23 cellular contexts compared by ENCODE assay signal in the genomic region with DNA sequence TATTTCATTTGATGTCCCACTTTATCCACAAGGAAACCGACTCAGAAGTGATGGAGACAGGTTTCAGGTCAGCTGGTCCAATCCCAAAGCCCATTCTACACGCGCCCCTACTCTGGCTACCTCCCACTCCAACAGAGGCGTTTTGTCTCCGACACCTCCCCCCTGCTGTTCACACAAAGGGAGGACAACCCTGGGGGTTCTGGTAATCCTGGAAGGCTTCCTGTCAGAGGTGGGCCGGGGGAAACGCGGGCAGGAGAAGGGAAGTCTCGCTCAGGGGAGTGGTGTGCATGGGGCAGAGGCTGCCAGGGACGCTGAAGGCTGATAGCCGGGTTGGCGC. TPM values are rescaled to one million over a fixed set of nuclear protein-coding genes. Genes with fewer than 3 reads are reported as not detected.
A peak's percentile ranks its signal among the peaks of the same experiment; 100 is the strongest.
DNase-seq lines count a peak whose midpoint lies in the region; ATAC-seq and TF ChIP-seq lines count a peak whose summit lies in the region.
"Had no signal": no experiment of that assay in that cellular context is flagged by ENCODE, and none has a peak within 500 bp of the region (broad histone marks: within the 10 kb centered on the region; RNA-seq: fewer than 3 reads in every experiment).

No MANE protein-coding gene starts in this region.

- peaks cover 1% of the 10 kb centered on the region for H3K27me3 ChIP-seq in mammary epithelial cell (ENCODE audit: insufficient read depth, low read length)
- no peaks in the 10 kb centered on the region for H3K27me3 ChIP-seq in breast epithelium
- H3K27me3 ChIP-seq in iPS DF 6.9 (ENCODE audit: control insufficient read depth, insufficient read depth, low read length): no peaks in the 10 kb centered on the region
- no peaks in the 10 kb centered on the region for H3K27me3 ChIP-seq in testis
- H3K27me3 ChIP-seq: pancreas, right atrium auricular region had no signal

- H2AFZ ChIP-seq in mammary epithelial cell (ENCODE audit: low read depth, low read length): peak overlapping the region; percentile 27

- BruUV-seq in mammary epithelial cell (replicated peaks; lab: Mats Ljungman, UMichigan): no TSS peak

- dilution Hi-C loops in mammary epithelial cell (cut with HindIII; ENCODE audit: low sequenced_read_pairs): no loop called here

- ATAC-seq in WTC11 (peak; percentile 21), GM21515 (IDR thresholded peaks at IDR 0.05; ENCODE audit: unreplicated experiment) (no peak), GM18873 (IDR thresholded peaks at IDR 0.05; ENCODE audit: low FRiP score, unreplicated experiment) (no peak)

- peaks cover 14% of the 10 kb centered on the region; the same call in 1 of the 2 replicates for H3K36me3 Mint-ChIP-seq in WTC11
- H3K36me3 Mint-ChIP-seq: naive B cell; stimulated activated effector memory CD8-positive, alpha-beta T cell treated with anti-CD3 and anti-CD28 coated beads, Interleukin-12 subunit alpha, Interleukin-12 subunit beta, amount 100 ng/mL, for 72 hours had no signal

- H3K4me3 ChIP-seq in mammary epithelial cell (replicated peaks in 1 of 3; ENCODE audit: insufficient read depth in 1 of 3, low read depth in 2 of 3, low read length in 3 of 3): no peak overlapping the region
- H3K4me3 ChIP-seq in breast epithelium: no peak overlapping the region
- peak overlapping the region; percentile 14; the same call in 1 of the 2 replicates for H3K4me3 ChIP-seq in iPS DF 6.9 (ENCODE audit: low read length)
- peak overlapping the region; percentile 8 to 51 for H3K4me3 ChIP-seq in testis

- H3K4me3 Mint-ChIP-seq in WTC11: peak overlapping the region; percentile 66
- H3K4me3 Mint-ChIP-seq: activated CD4-positive, alpha-beta T cell treated with anti-CD3 and anti-CD28 coated beads, Interleukin-2, amount 10 ng/mL, durations not matched to agents 7 days and 5 days; activated naive CD4-positive, alpha-beta T cell treated with anti-CD3 and anti-CD28 coated beads for 36 hours; activated T-cell treated with anti-CD3 and anti-CD28 coated beads, Interleukin-2, amount 50 U/mL, for 72 hours; stimulated activated effector memory CD8-positive, alpha-beta T cell treated with anti-CD3 and anti-CD28 coated beads, Interleukin-12 subunit alpha, Interleukin-12 subunit beta, amount 100 ng/mL, for 72 hours; T-helper 2 cell treated with Interferon-gamma antibody and Interleukin-4, amounts not matched to agents 5 μg/mL and 100 μg/mL, for 36 hours had no signal

- CTCF ChIA-PET in mammary epithelial cell (lab: Charles Lee; ENCODE audit: low non-redundant PET): no interaction called here
- CTCF ChIA-PET in WTC11 (lab: Charles Lee): interaction anchor here (0.6 to 8.6 kb wide), 23 partner anchors 9 to 598 kb away, joined by 3 to 449 read pairs (median 5); a partner anchor contains a TSS

- H3K4me1 ChIP-seq in mammary epithelial cell (ENCODE audit: insufficient read depth, low read length) (peaks cover 20% of the 10 kb centered on the region), breast epithelium (peaks cover 0 to 4% of the 10 kb centered on the region in 2 donors), iPS DF 6.9 (ENCODE audit: control insufficient read depth, insufficient read depth, low read length) (peaks cover 4% of the 10 kb centered on the region; the same call in 1 of the 2 replicates), testis (peaks cover 9% of the 10 kb centered on the region)

- in situ Hi-C loops in mammary epithelial cell (cut with MboI; ENCODE audit: low sequenced_read_pairs in 2 of 2): loop anchor here in 1 of 2 donors (25.0 kb wide), 1 partner anchor 593 kb away; no protein-coding TSS in a partner anchor

- H3K79me2 ChIP-seq in mammary epithelial cell (ENCODE audit: insufficient read depth, low read length): no peaks in the 10 kb centered on the region

- H3K36me3 ChIP-seq in mammary epithelial cell (ENCODE audit: insufficient read depth, low read length) (no peaks in the 10 kb centered on the region), breast epithelium (no peaks in the 10 kb centered on the region), iPS DF 6.9 (ENCODE audit: control insufficient read depth, insufficient read depth, low read length) (no peaks in the 10 kb centered on the region), testis (ENCODE audit: low read depth, missing control alignments) (no peaks in the 10 kb centered on the region)
- H3K36me3 ChIP-seq: pancreas, right atrium auricular region, WERI-Rb-1 had no signal

- H3K27me3 Mint-ChIP-seq in WTC11 (ENCODE audit: low read depth): peaks cover 12% of the 10 kb centered on the region; the same call in 1 of the 2 replicates

- TF ChIP-seq CTCF in mammary epithelial cell (conservative IDR thresholded peaks at IDR 0.05 in 1 of 2, IDR thresholded peaks at IDR 0.05 in 1 of 2; ENCODE audit: extremely low read depth in 1 of 2, insufficient read depth in 1 of 2, low read depth in 1 of 2, low read length in 2 of 2): no peak
- no peak for TF ChIP-seq CTCF in breast epithelium (IDR thresholded peaks at IDR 0.05)
- no peak for TF ChIP-seq CTCF in WTC11 (IDR thresholded peaks at IDR 0.05)
- no peak for TF ChIP-seq CTCF in testis (IDR thresholded peaks at IDR 0.05)

- no peak overlapping the region for H3K27ac Mint-ChIP-seq in WTC11
- H3K27ac Mint-ChIP-seq: activated CD4-positive, alpha-beta T cell treated with anti-CD3 and anti-CD28 coated beads, Interleukin-2, amount 10 ng/mL, durations not matched to agents 7 days and 5 days; activated naive CD4-positive, alpha-beta T cell treated with anti-CD3 and anti-CD28 coated beads for 36 hours; activated T-cell treated with anti-CD3 and anti-CD28 coated beads, Interleukin-2, amount 50 U/mL, for 72 hours; stimulated activated effector memory CD8-positive, alpha-beta T cell treated with anti-CD3 and anti-CD28 coated beads, Interleukin-12 subunit alpha, Interleukin-12 subunit beta, amount 100 ng/mL, for 72 hours; T-helper 2 cell treated with Interferon-gamma antibody and Interleukin-4, amounts not matched to agents 5 μg/mL and 100 μg/mL, for 36 hours had no signal

- H3K9me3 ChIP-seq in mammary epithelial cell (replicated peaks; ENCODE audit: insufficient read depth, low read length) (no peaks in the 10 kb centered on the region), breast epithelium (no peaks in the 10 kb centered on the region), iPS DF 6.9 (ENCODE audit: control insufficient read depth, insufficient read depth, low read length) (no peaks in the 10 kb centered on the region), testis (no peaks in the 10 kb centered on the region)
- H3K9me3 ChIP-seq: pancreas, right atrium auricular region had no signal

- peaks cover 18% of the 10 kb centered on the region for H3K9me3 Mint-ChIP-seq in WTC11
- H3K9me3 Mint-ChIP-seq: activated CD4-positive, alpha-beta T cell treated with anti-CD3 and anti-CD28 coated beads, Interleukin-2, amount 10 ng/mL, durations not matched to agents 7 days and 5 days; activated naive CD4-positive, alpha-beta T cell treated with anti-CD3 and anti-CD28 coated beads for 36 hours; activated T-cell treated with anti-CD3 and anti-CD28 coated beads, Interleukin-2, amount 50 U/mL, for 72 hours; stimulated activated effector memory CD8-positive, alpha-beta T cell treated with anti-CD3 and anti-CD28 coated beads, Interleukin-12 subunit alpha, Interleukin-12 subunit beta, amount 100 ng/mL, for 72 hours; T-helper 2 cell treated with Interferon-gamma antibody and Interleukin-4, amounts not matched to agents 5 μg/mL and 100 μg/mL, for 36 hours had no signal

- POLR2A ChIA-PET in WTC11 (lab: Charles Lee): interaction anchor here (0.6 to 2.9 kb wide), 4 partner anchors 29 to 172 kb away, joined by 3 to 14 read pairs (median 8); no protein-coding TSS in a partner anchor

- intact Hi-C loops in mammary epithelial cell (cut with micrococcal nuclease): loop anchor here (1.0 to 10.0 kb wide), 6 partner anchors 47 to 599 kb away; no protein-coding TSS in a partner anchor
- intact Hi-C loops in breast epithelium (cut with DNase I; ENCODE audit: low total_unique reads): no loop called here
- intact Hi-C loops in testis (cut with DNase I; ENCODE audit: low total_unique reads): no loop called here

- peak overlapping the region; percentile 88 for H3K4me2 ChIP-seq in mammary epithelial cell (ENCODE audit: insufficient read depth, low read depth, low read length)

- H3K27ac ChIP-seq in mammary epithelial cell (ENCODE audit: insufficient read depth, low read depth, low read length) (no peak overlapping the region), breast epithelium (no peak overlapping the region), iPS DF 6.9 (ENCODE audit: low read length) (no peak overlapping the region), testis (no peak overlapping the region)
- H3K27ac ChIP-seq: pancreas, right atrium auricular region, WERI-Rb-1 had no signal

- peaks cover 69% of the 10 kb centered on the region for H3K4me1 Mint-ChIP-seq in WTC11

- H3K9ac ChIP-seq in mammary epithelial cell (ENCODE audit: insufficient read depth, low read length): no peak overlapping the region

- H4K20me1 ChIP-seq in mammary epithelial cell (ENCODE audit: insufficient read depth, low read length): no peaks in the 10 kb centered on the region

- 20% methylated on average over 10 of the region's 12 CpGs for WGBS in mammary epithelial cell (ENCODE audit: low coverage, missing lambda C conversion rate)
- no CpG with 5 or more reads among the region's 12 CpGs for WGBS in iPS DF 6.9 (ENCODE audit: insufficient coverage, insufficient read length)
- 4 to 8% methylated on average over 12 of the region's 12 CpGs for WGBS in testis, 2 donors

- no peak for TF ChIP-seq POLR2A in breast epithelium (IDR thresholded peaks at IDR 0.05)
- TF ChIP-seq POLR2A in testis (IDR thresholded peaks at IDR 0.05): no peak

- DNase-seq in mammary epithelial cell (no peak), breast epithelium (ENCODE audit: low spot score in 2 of 2) (no peak), WTC11 (ENCODE audit: low spot score) (peak; percentile 59), iPS DF 6.9 (ENCODE audit: low read depth, low spot score) (no peak), testis (no peak), SKM-1 treated with dmso at 0.1 percent for 144 hours (lab: John Stamatoyannopoulos, UW; ENCODE audit: unreplicated experiment) (no peak)
- DNase-seq: cortex of kidney, DND-41, NCI-H1048 had no signal

TF ChIP-seq in WTC11, 78 proteins besides CTCF, POLR2A, EP300 and RAD21 (continues in another document):
- TF ChIP-seq HMGA2 (CRISPR knock-in tag; IDR thresholded peaks at IDR 0.05): no peak
- 0 out of 2 replicates have a peak, but pooled peaks have one; percentile 13 for TF ChIP-seq FOXK1 (CRISPR knock-in tag; IDR thresholded peaks at IDR 0.05)
- TF ChIP-seq SMAD3 (CRISPR knock-in tag; IDR thresholded peaks at IDR 0.05; ENCODE audit: borderline replicate concordance): 0 out of 2 replicates have a peak, but pooled peaks have one; percentile 43
- TF ChIP-seq ETV6 (CRISPR knock-in tag; IDR thresholded peaks at IDR 0.05): peak; percentile 12; the same call in 1 of the 2 replicates
- TF ChIP-seq RELA (CRISPR knock-in tag; IDR thresholded peaks at IDR 0.05; ENCODE audit: borderline replicate concordance): no peak
- TF ChIP-seq JUN (CRISPR knock-in tag; IDR thresholded peaks at IDR 0.05): no peak

RNA-seq across cellular contexts. Expression of a gene that starts 39.7 kb away (rescaled TPM):
- 1 to 10 TPM in 1 of 2 donors, under 1 TPM in 1; 0.28 to 7.2 TPM for total RNA-seq in mammary epithelial cell
- 0.35 TPM for polyA plus RNA-seq in mammary epithelial cell
- not detected for polyA minus RNA-seq in mammary epithelial cell
- total RNA-seq in breast epithelium: 100 to 1,000 TPM in 1 of 3 donors, 10 to 100 TPM in 1, under 1 TPM in 1; 0.32 to 241 (median 52.4) TPM
- 4.8 to 9.9 TPM (median 9.8 TPM) in 3 replicates for total RNA-seq in WTC11 (2021)
- total RNA-seq in testis: not detected
- 0.67 TPM for polyA plus RNA-seq in testis (ENCODE audit: insufficient read depth, low read depth, low replicate concordance)
- total RNA-seq: A172; activated CD4-positive, alpha-beta T cell treated with anti-CD3 and anti-CD28 coated beads, Interleukin-2, amount 10 ng/mL, durations not matched to agents 7 days and 5 days; activated naive CD4-positive, alpha-beta T cell treated with anti-CD3 and anti-CD28 coated beads for 36 hours; activated T-cell treated with anti-CD3 and anti-CD28 coated beads, Interleukin-2, amount 50 U/mL, for 72 hours; HepG2 had no signal
- polyA plus RNA-seq: BJ, HepG2 had no signal

Comparison
In these comparisons a context has a peak if more than half of its experiments do, and no peak if none do; other contexts are left out.
1. H3K4me3 ChIP-seq: peak in iPS DF 6.9 (single experiment) and testis (2 of 2); none in mammary epithelial cell (0 of 3) and breast epithelium (0 of 3).